14 cellular contexts compared by ENCODE assay signal in genomic region chr4:113961322-113961698, GRCh38. TPM values are rescaled to one million over a fixed set of nuclear protein-coding genes. Genes with fewer than 3 reads are reported as not detected.
DNase-seq lines count a peak whose midpoint lies in the region; ATAC-seq and TF ChIP-seq lines count a peak whose summit lies in the region.
"Had no signal": no experiment of that assay in that cellular context is flagged by ENCODE, and none has a peak within 500 bp of the region (broad histone marks: within the 10 kb centered on the region; RNA-seq: fewer than 3 reads in every experiment).

No MANE protein-coding gene starts in this region.

- TF ChIP-seq CTCF in fibroblast of villous mesenchyme (IDR thresholded peaks at IDR 0.05; ENCODE audit: insufficient read depth, low read depth, low read length) (no peak), thoracic aorta (IDR thresholded peaks at IDR 0.05) (no peak)

- ATAC-seq in thoracic aorta (ENCODE audit: insufficient number of reproducible peaks, low FRiP score, low read depth): no peak
- no peak for ATAC-seq in activated naive CD8-positive, alpha-beta T cell treated with anti-CD3 and anti-CD28 coated beads, Interleukin-2, amount 50 U/mL, for 24 hours
- ATAC-seq: Right ventricle myocardium inferior; stimulated activated naive B cell treated with anti-CD40 and anti-IgM and Interleukin-4, amounts not matched to agents 10 μg/mL and 1 μg/mL and 100 μg/mL, for 72 hours had no signal

- peaks cover 36% of the 10 kb centered on the region for H3K4me1 ChIP-seq in adipocyte (ENCODE audit: control insufficient read depth, insufficient read depth, low read length)
- peaks cover 10 to 45% of the 10 kb centered on the region in 2 donors for H3K4me1 ChIP-seq in thoracic aorta (ENCODE audit: control insufficient read depth in 1 of 2, low read depth in 2 of 2)

- H3K9me3 Mint-ChIP-seq in activated naive CD8-positive, alpha-beta T cell treated with anti-CD3 and anti-CD28 coated beads, Interleukin-2, amount 50 U/mL, for 24 hours: peaks cover 13% of the 10 kb centered on the region
- H3K9me3 Mint-ChIP-seq in activated T-helper 1 cell treated with anti-CD3 and anti-CD28 coated beads, Interleukin-12 subunit alpha, Interleukin-12 subunit beta, Interleukin-2, Interleukin-4 antibody, amounts not matched to agents 30 ng/mL and 10 ng/mL and 1 ng/mL, durations not matched to agents 14 hours and 24 hours and 36 hours: peaks cover 11% of the 10 kb centered on the region

- no peak overlapping the region for H3K27ac Mint-ChIP-seq in activated naive CD8-positive, alpha-beta T cell treated with anti-CD3 and anti-CD28 coated beads, Interleukin-2, amount 50 U/mL, for 24 hours
- no peak overlapping the region for H3K27ac Mint-ChIP-seq in activated T-helper 1 cell treated with anti-CD3 and anti-CD28 coated beads, Interleukin-12 subunit alpha, Interleukin-12 subunit beta, Interleukin-2, Interleukin-4 antibody, amounts not matched to agents 30 ng/mL and 10 ng/mL and 1 ng/mL, durations not matched to agents 14 hours and 24 hours and 36 hours
- H3K27ac Mint-ChIP-seq: activated B cell treated with CpG ODN at 0.5 μM for 24 hours; activated T-cell treated with anti-CD3 and anti-CD28 coated beads, Interleukin-2, amount 50 U/mL, for 24 hours; stimulated activated naive B cell treated with anti-CD40 and anti-IgM and Interleukin-4, amounts not matched to agents 10 μg/mL and 1 μg/mL and 100 μg/mL, for 72 hours had no signal

- H3K36me3 ChIP-seq in adipocyte (ENCODE audit: control insufficient read depth, insufficient read depth, low read length, severe bottlenecking): no peaks in the 10 kb centered on the region
- no peaks in the 10 kb centered on the region for H3K36me3 ChIP-seq in thoracic aorta

- peak overlapping the region; percentile 61 to 77 for H3K27ac ChIP-seq in thoracic aorta

- DNase-seq in NCI-H2081 (lab: John Stamatoyannopoulos, UW) (peak; percentile 8 to 70), NCI-H2081 treated with DMSO at 0.1 percent for 48 hours (lab: John Stamatoyannopoulos, UW) (no peak), adipocyte (ENCODE audit: low read depth) (peak; percentile 83), fibroblast of villous mesenchyme (ENCODE audit: low read depth) (peak; percentile 81), thoracic aorta (ENCODE audit: low spot score) (no peak)
- DNase-seq in activated naive CD8-positive, alpha-beta T cell treated with anti-CD3 and anti-CD28 coated beads, Interleukin-2, amount 50 U/mL, for 24 hours: no peak
- no peak for DNase-seq in central memory CD4-positive, alpha-beta T cell
- no peak for DNase-seq in activated T-helper 1 cell treated with anti-CD3 and anti-CD28 coated beads, Interleukin-12 subunit alpha, Interleukin-12 subunit beta, Interleukin-2, Interleukin-4 antibody, amounts not matched to agents 30 ng/mL and 10 ng/mL and 1 ng/mL, durations not matched to agents 14 hours and 24 hours and 36 hours (ENCODE audit: low spot score)
- DNase-seq: activated B cell treated with CpG ODN at 0.5 μM for 24 hours; activated T-cell treated with anti-CD3 and anti-CD28 coated beads, Interleukin-2, amount 50 U/mL, for 24 hours; DND-41; NCI-H1436; stimulated activated naive B cell treated with anti-CD40 and anti-IgM and Interleukin-4, amounts not matched to agents 10 μg/mL and 1 μg/mL and 100 μg/mL, for 72 hours had no signal

- H3K36me3 Mint-ChIP-seq in activated naive CD8-positive, alpha-beta T cell treated with anti-CD3 and anti-CD28 coated beads, Interleukin-2, amount 50 U/mL, for 24 hours (ENCODE audit: low read depth): peaks cover 2% of the 10 kb centered on the region
- H3K36me3 Mint-ChIP-seq in activated T-helper 1 cell treated with anti-CD3 and anti-CD28 coated beads, Interleukin-12 subunit alpha, Interleukin-12 subunit beta, Interleukin-2, Interleukin-4 antibody, amounts not matched to agents 30 ng/mL and 10 ng/mL and 1 ng/mL, durations not matched to agents 14 hours and 24 hours and 36 hours (ENCODE audit: low read depth): no peaks in the 10 kb centered on the region
- H3K36me3 Mint-ChIP-seq: stimulated activated naive B cell treated with anti-CD40 and anti-IgM and Interleukin-4, amounts not matched to agents 10 μg/mL and 1 μg/mL and 100 μg/mL, for 72 hours had no signal

- no peak overlapping the region for H3K4me3 Mint-ChIP-seq in activated naive CD8-positive, alpha-beta T cell treated with anti-CD3 and anti-CD28 coated beads, Interleukin-2, amount 50 U/mL, for 24 hours
- H3K4me3 Mint-ChIP-seq in activated T-helper 1 cell treated with anti-CD3 and anti-CD28 coated beads, Interleukin-12 subunit alpha, Interleukin-12 subunit beta, Interleukin-2, Interleukin-4 antibody, amounts not matched to agents 30 ng/mL and 10 ng/mL and 1 ng/mL, durations not matched to agents 14 hours and 24 hours and 36 hours: no peak overlapping the region
- H3K4me3 Mint-ChIP-seq: activated B cell treated with CpG ODN at 0.5 μM for 24 hours; activated T-cell treated with anti-CD3 and anti-CD28 coated beads, Interleukin-2, amount 50 U/mL, for 24 hours; stimulated activated naive B cell treated with anti-CD40 and anti-IgM and Interleukin-4, amounts not matched to agents 10 μg/mL and 1 μg/mL and 100 μg/mL, for 72 hours had no signal

- H3K27me3 Mint-ChIP-seq in activated naive CD8-positive, alpha-beta T cell treated with anti-CD3 and anti-CD28 coated beads, Interleukin-2, amount 50 U/mL, for 24 hours: peaks cover 3% of the 10 kb centered on the region
- peaks cover 4% of the 10 kb centered on the region for H3K27me3 Mint-ChIP-seq in activated T-helper 1 cell treated with anti-CD3 and anti-CD28 coated beads, Interleukin-12 subunit alpha, Interleukin-12 subunit beta, Interleukin-2, Interleukin-4 antibody, amounts not matched to agents 30 ng/mL and 10 ng/mL and 1 ng/mL, durations not matched to agents 14 hours and 24 hours and 36 hours (ENCODE audit: insufficient read depth)

- H3K9me3 ChIP-seq in adipocyte (ENCODE audit: control insufficient read depth, low read length): no peaks in the 10 kb centered on the region
- H3K9me3 ChIP-seq in thoracic aorta: no peaks in the 10 kb centered on the region

- no peak overlapping the region for H3K9ac ChIP-seq in adipocyte (ENCODE audit: low read length)

- no peaks in the 10 kb centered on the region for H3K4me1 Mint-ChIP-seq in activated naive CD8-positive, alpha-beta T cell treated with anti-CD3 and anti-CD28 coated beads, Interleukin-2, amount 50 U/mL, for 24 hours
- H3K4me1 Mint-ChIP-seq in activated T-helper 1 cell treated with anti-CD3 and anti-CD28 coated beads, Interleukin-12 subunit alpha, Interleukin-12 subunit beta, Interleukin-2, Interleukin-4 antibody, amounts not matched to agents 30 ng/mL and 10 ng/mL and 1 ng/mL, durations not matched to agents 14 hours and 24 hours and 36 hours (ENCODE audit: low read depth): no peaks in the 10 kb centered on the region
- H3K4me1 Mint-ChIP-seq: activated B cell treated with CpG ODN at 0.5 μM for 24 hours; stimulated activated naive B cell treated with anti-CD40 and anti-IgM and Interleukin-4, amounts not matched to agents 10 μg/mL and 1 μg/mL and 100 μg/mL, for 72 hours had no signal

- intact Hi-C loops in activated T-helper 1 cell treated with anti-CD3 and anti-CD28 coated beads, Interleukin-12 subunit alpha, Interleukin-12 subunit beta, Interleukin-2, Interleukin-4 antibody, amounts not matched to agents 30 ng/mL and 10 ng/mL and 1 ng/mL, durations not matched to agents 14 hours and 24 hours and 36 hours (cut with micrococcal nuclease): no loop called here

- H3K27me3 ChIP-seq in adipocyte (replicated peaks; ENCODE audit: control insufficient read depth, insufficient read depth, low read length): no peaks in the 10 kb centered on the region
- no peaks in the 10 kb centered on the region for H3K27me3 ChIP-seq in thoracic aorta (replicated peaks; ENCODE audit: insufficient read depth)

- H3K4me3 ChIP-seq in adipocyte (ENCODE audit: low read length) (no peak overlapping the region), fibroblast of villous mesenchyme (ENCODE audit: low read depth, low read length) (no peak overlapping the region), thoracic aorta (no peak overlapping the region)

RNA-seq across cellular contexts. Expression of gene ARSJ, which starts 18.1 kb away (rescaled TPM):
- total RNA-seq in fibroblast of villous mesenchyme (49.3 and 69.5 TPM in 2 replicates), thoracic aorta (10 to 100 TPM; 15.0 to 25.0 TPM)
- total RNA-seq in activated T-helper 1 cell treated with anti-CD3 and anti-CD28 coated beads, Interleukin-12 subunit alpha, Interleukin-12 subunit beta, Interleukin-2, Interleukin-4 antibody, amounts not matched to agents 30 ng/mL and 10 ng/mL and 1 ng/mL, durations not matched to agents 14 hours and 24 hours and 36 hours: not detected in 2 replicates
- total RNA-seq: activated B cell treated with CpG ODN at 0.5 μM for 24 hours had no signal

Comparison
In these comparisons a context has a peak if more than half of its experiments do, and no peak if none do; other contexts are left out.
1. DNase-seq: peak in NCI-H2081 (2 of 2), adipocyte (single experiment) and fibroblast of villous mesenchyme (single experiment); none in NCI-H2081 treated with DMSO at 0.1 percent for 48 hours (single experiment), thoracic aorta (single experiment), activated naive CD8-positive, alpha-beta T cell treated with anti-CD3 and anti-CD28 coated beads, Interleukin-2, amount 50 U/mL, for 24 hours (single experiment), central memory CD4-positive, alpha-beta T cell (single experiment) and activated T-helper 1 cell treated with anti-CD3 and anti-CD28 coated beads, Interleukin-12 subunit alpha, Interleukin-12 subunit beta, Interleukin-2, Interleukin-4 antibody, amounts not matched to agents 30 ng/mL and 10 ng/mL and 1 ng/mL, durations not matched to agents 14 hours and 24 hours and 36 hours (single experiment).
2. RNA of gene ARSJ, which starts 18.1 kb away (total RNA-seq): 49.3 to 69.5 TPM in fibroblast of villous mesenchyme and 15.0 to 25.0 TPM in thoracic aorta; not detected in activated T-helper 1 cell treated with anti-CD3 and anti-CD28 coated beads, Interleukin-12 subunit alpha, Interleukin-12 subunit beta, Interleukin-2, Interleukin-4 antibody, amounts not matched to agents 30 ng/mL and 10 ng/mL and 1 ng/mL, durations not matched to agents 14 hours and 24 hours and 36 hours; every median in the first group is over 10 times any median in the second.